8 cellular contexts compared by ENCODE assay signal in genomic region chr16:50818380-50818779, GRCh38.
"Had no signal": no experiment of that assay in that cellular context is flagged by ENCODE, and none has a peak within 500 bp of the region (broad histone marks: within the 10 kb centered on the region; RNA-seq: fewer than 3 reads in every experiment).

No MANE protein-coding gene starts in this region.

- H3K9me3 Mint-ChIP-seq: GM23338, H9, HFFc6, IgD-negative memory B cell had no signal

- H3K27ac ChIP-seq: HL-60 had no signal

- DNase-seq: H9, HCEC 1CT, HFFc6, KBM-7 had no signal

- H3K36me3 Mint-ChIP-seq: IgD-negative memory B cell had no signal

- H3K4me1 Mint-ChIP-seq: IgD-negative memory B cell had no signal

- H3K4me3 Mint-ChIP-seq: GM23338, H9, HFFc6, IgD-negative memory B cell had no signal

- H3K4me3 ChIP-seq: GM23338 had no signal

- H3K27ac Mint-ChIP-seq: GM23338, HFFc6, IgD-negative memory B cell had no signal

- ATAC-seq: GM23338, HepG2 had no signal
